8 cellular contexts compared by ENCODE assay signal in the genomic region with DNA sequence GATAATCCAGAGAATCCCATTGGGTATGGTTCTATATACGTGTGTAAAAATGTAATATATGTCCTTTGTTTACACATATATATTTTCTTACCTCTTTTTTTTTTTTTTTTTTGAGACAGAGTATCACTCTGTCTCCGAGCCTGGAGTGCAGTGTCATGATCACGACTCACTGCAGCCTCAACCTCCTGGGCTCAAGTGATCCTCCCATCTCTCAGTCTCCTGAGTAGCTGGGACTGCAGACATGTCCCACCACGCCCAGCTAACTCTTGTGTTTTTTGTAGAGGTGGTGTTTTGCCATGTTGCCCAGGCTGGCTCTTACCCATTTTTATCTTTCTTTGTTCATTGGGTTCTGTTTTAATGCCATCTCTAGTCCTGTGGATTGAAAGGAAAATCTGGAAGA. TPM values are rescaled to one million over a fixed set of nuclear protein-coding genes. Genes with fewer than 3 reads are reported as not detected.
A peak's percentile ranks its signal among the peaks of the same experiment; 100 is the strongest.
DNase-seq lines count a peak whose midpoint lies in the region; ATAC-seq, FAIRE-seq and TF ChIP-seq lines count a peak whose summit lies in the region.

No MANE protein-coding gene starts in this region.

- FAIRE-seq in pancreas (lab: Jason Lieb, UNC), result no peak

- peaks cover 1 to 41% (median 8%) of the 10 kb centered on the region in 3 donors for H3K36me3 ChIP-seq in pancreas

- H3K27ac ChIP-seq in pancreas, result no peak overlapping the region

- H3K4me3 ChIP-seq in AG10803 (ENCODE audit: low read length) (no peak overlapping the region), pancreas (no peak overlapping the region)

- H3K4me1 Mint-ChIP-seq in activated T-helper 2 cell treated with anti-CD3 and anti-CD28 coated beads, Interferon-gamma antibody, Interleukin-2, Interleukin-4, amounts not matched to agents 10 μg/mL and 5 μg/mL and 100 μg/mL, durations not matched to agents 14 hours and 24 hours and 36 hours (ENCODE audit: low read depth), result peaks cover 32% of the 10 kb centered on the region
- H3K4me1 Mint-ChIP-seq in memory B cell (peaks cover 14% of the 10 kb centered on the region), progenitor cell of endocrine pancreas (ENCODE audit: low read depth) (no peaks in the 10 kb centered on the region)

- H3K27me3 ChIP-seq in pancreas, result no peaks in the 10 kb centered on the region

- peaks cover 79% of the 10 kb centered on the region for H3K36me3 Mint-ChIP-seq in activated T-helper 2 cell treated with anti-CD3 and anti-CD28 coated beads, Interferon-gamma antibody, Interleukin-2, Interleukin-4, amounts not matched to agents 10 μg/mL and 5 μg/mL and 100 μg/mL, durations not matched to agents 14 hours and 24 hours and 36 hours (ENCODE audit: low read depth)
- H3K36me3 Mint-ChIP-seq in memory B cell (peaks cover 26% of the 10 kb centered on the region), progenitor cell of endocrine pancreas (ENCODE audit: insufficient read depth) (peaks cover 25% of the 10 kb centered on the region)

- TF ChIP-seq CTCF in AG10803 (conservative IDR thresholded peaks at IDR 0.05; ENCODE audit: low read length) (no peak), pancreas (IDR thresholded peaks at IDR 0.05) (no peak), progenitor cell of endocrine pancreas (IDR thresholded peaks at IDR 0.05; ENCODE audit: unreplicated experiment) (no peak)

- peaks cover 14 to 17% (median 14%) of the 10 kb centered on the region in 3 donors for H3K4me1 ChIP-seq in pancreas

- DNase-seq in AG10803 (ENCODE audit: low read depth) (peak; percentile 27), HCEC 1CT (peak; percentile 19), memory B cell (ENCODE audit: low spot score in 2 of 2) (no peak), putamen (ENCODE audit: low spot score) (no peak), pancreas (no peak), left lobe of liver (ENCODE audit: low spot score) (no peak), progenitor cell of endocrine pancreas (ENCODE audit: low spot score, unreplicated experiment) (no peak)
- DNase-seq in activated T-helper 2 cell treated with anti-CD3 and anti-CD28 coated beads, Interferon-gamma antibody, Interleukin-2, Interleukin-4, amounts not matched to agents 10 μg/mL and 5 μg/mL and 100 μg/mL, durations not matched to agents 14 hours and 24 hours and 36 hours (ENCODE audit: low spot score), result no peak

- H3K9me3 ChIP-seq in pancreas, result no peaks in the 10 kb centered on the region

- 87 to 91% methylated on average over 4 of the region's 4 CpGs for WGBS in pancreas, 2 donors

- no peaks in the 10 kb centered on the region for H3K9me3 Mint-ChIP-seq in activated T-helper 2 cell treated with anti-CD3 and anti-CD28 coated beads, Interferon-gamma antibody, Interleukin-2, Interleukin-4, amounts not matched to agents 10 μg/mL and 5 μg/mL and 100 μg/mL, durations not matched to agents 14 hours and 24 hours and 36 hours
- no peaks in the 10 kb centered on the region for H3K9me3 Mint-ChIP-seq in memory B cell
- no peaks in the 10 kb centered on the region for H3K9me3 Mint-ChIP-seq in progenitor cell of endocrine pancreas (ENCODE audit: low read depth)

- H3K27ac Mint-ChIP-seq in activated T-helper 2 cell treated with anti-CD3 and anti-CD28 coated beads, Interferon-gamma antibody, Interleukin-2, Interleukin-4, amounts not matched to agents 10 μg/mL and 5 μg/mL and 100 μg/mL, durations not matched to agents 14 hours and 24 hours and 36 hours, result peak overlapping the region; percentile 40
- H3K27ac Mint-ChIP-seq in memory B cell (peak overlapping the region; percentile 58), progenitor cell of endocrine pancreas (no peak overlapping the region)

- ATAC-seq in memory B cell (ENCODE audit: low read depth) (no peak), pancreas (no peak), left lobe of liver (no peak)

- H3K27me3 Mint-ChIP-seq in activated T-helper 2 cell treated with anti-CD3 and anti-CD28 coated beads, Interferon-gamma antibody, Interleukin-2, Interleukin-4, amounts not matched to agents 10 μg/mL and 5 μg/mL and 100 μg/mL, durations not matched to agents 14 hours and 24 hours and 36 hours (ENCODE audit: low read depth), result no peaks in the 10 kb centered on the region
- H3K27me3 Mint-ChIP-seq in memory B cell (no peaks in the 10 kb centered on the region), progenitor cell of endocrine pancreas (no peaks in the 10 kb centered on the region)

- H3K4me3 Mint-ChIP-seq in activated T-helper 2 cell treated with anti-CD3 and anti-CD28 coated beads, Interferon-gamma antibody, Interleukin-2, Interleukin-4, amounts not matched to agents 10 μg/mL and 5 μg/mL and 100 μg/mL, durations not matched to agents 14 hours and 24 hours and 36 hours (ENCODE audit: low read depth), result peak overlapping the region; percentile 51
- no peak overlapping the region for H3K4me3 Mint-ChIP-seq in memory B cell
- H3K4me3 Mint-ChIP-seq in progenitor cell of endocrine pancreas (ENCODE audit: low read depth), result no peak overlapping the region

- intact Hi-C loops in activated T-helper 2 cell treated with anti-CD3 and anti-CD28 coated beads, Interferon-gamma antibody, Interleukin-2, Interleukin-4, amounts not matched to agents 10 μg/mL and 5 μg/mL and 100 μg/mL, durations not matched to agents 14 hours and 24 hours and 36 hours (cut with micrococcal nuclease), result no loop called here
- intact Hi-C loops in pancreas (cut with DNase I), result no loop called here

RNA-seq across cellular contexts. Expression of gene ZBTB17, which starts 59.5 kb away (rescaled TPM):
- total RNA-seq in activated T-helper 2 cell treated with anti-CD3 and anti-CD28 coated beads, Interferon-gamma antibody, Interleukin-2, Interleukin-4, amounts not matched to agents 10 μg/mL and 5 μg/mL and 100 μg/mL, durations not matched to agents 14 hours and 24 hours and 36 hours, result 65.7 and 67.8 TPM in 2 replicates
- total RNA-seq in pancreas (10 to 100 TPM; 16.2 to 24.3 (median 16.7) TPM), left lobe of liver (14.3 TPM), progenitor cell of endocrine pancreas (52.6 and 57.7 TPM in 2 replicates)
- polyA plus RNA-seq in pancreas, result 100 to 1,000 TPM in 1 of 2 donors, 10 to 100 TPM in 1; 90.5 to 106 TPM

Comparison
In these comparisons a context has a peak if more than half of its experiments do, and no peak if none do; other contexts are left out.
1. DNase-seq: peak in AG10803 (single experiment) and HCEC 1CT (single experiment); none in activated T-helper 2 cell treated with anti-CD3 and anti-CD28 coated beads, Interferon-gamma antibody, Interleukin-2, Interleukin-4, amounts not matched to agents 10 μg/mL and 5 μg/mL and 100 μg/mL, durations not matched to agents 14 hours and 24 hours and 36 hours (single experiment), memory B cell (0 of 2), putamen (single experiment), pancreas (0 of 6), left lobe of liver (single experiment) and progenitor cell of endocrine pancreas (single experiment).